26 cellular contexts compared by ENCODE assay signal in genomic region chr4:41658106-41658505, GRCh38.
DNase-seq lines count a peak whose midpoint lies in the region; ATAC-seq and TF ChIP-seq lines count a peak whose summit lies in the region.
"Had no signal": no experiment of that assay in that cellular context is flagged by ENCODE, and none has a peak within 500 bp of the region (broad histone marks: within the 10 kb centered on the region; RNA-seq: fewer than 3 reads in every experiment).

No MANE protein-coding gene starts in this region.

- no peaks in the 10 kb centered on the region for H3K27me3 ChIP-seq in skeletal muscle tissue (ENCODE audit: control insufficient read depth in 3 of 3, insufficient read depth in 3 of 3, low read length in 3 of 3)
- H3K27me3 ChIP-seq in effector memory CD4-positive, alpha-beta T cell (replicated peaks; ENCODE audit: control insufficient read depth, insufficient read depth, low read length, poor library complexity, severe bottlenecking), result no peaks in the 10 kb centered on the region
- H3K27me3 ChIP-seq: adrenal gland, colonic mucosa, MG63 had no signal

- TF ChIP-seq CTCF in VCaP (conservative IDR thresholded peaks at IDR 0.05) (no peak), mucosa of descending colon (IDR thresholded peaks at IDR 0.05) (no peak)

- ATAC-seq in mucosa of descending colon (no peak), GM21576 (IDR thresholded peaks at IDR 0.05; ENCODE audit: unreplicated experiment) (no peak)
- ATAC-seq: activated T-cell treated with anti-CD3 and anti-CD28 coated beads, Interleukin-2, amount 50 U/mL, for 4 hours; esophagus mucosa; foreskin keratinocyte; HCT116; left lobe of liver; naive thymus-derived CD4-positive, alpha-beta T cell; stimulated activated memory B cell treated with anti-CD40 and anti-IgM and Interleukin-4, amounts not matched to agents 10 μg/mL and 1 μg/mL and 100 μg/mL, for 72 hours had no signal

- peaks cover 0 to 8% (median 5%) of the 10 kb centered on the region in 3 donors for H3K36me3 ChIP-seq in skeletal muscle tissue (ENCODE audit: control insufficient read depth in 3 of 3, insufficient read depth in 3 of 3, low read length in 3 of 3)
- no peaks in the 10 kb centered on the region for H3K36me3 ChIP-seq in mucosa of descending colon (ENCODE audit: low read depth)
- H3K36me3 ChIP-seq in effector memory CD4-positive, alpha-beta T cell (ENCODE audit: control insufficient read depth, insufficient read depth, low read length), result no peaks in the 10 kb centered on the region
- H3K36me3 ChIP-seq: adrenal gland, brain microvascular endothelial cell, colonic mucosa, MG63 had no signal

- no peak overlapping the region for H3K9ac ChIP-seq in skeletal muscle tissue (ENCODE audit: low read depth in 1 of 3, low read length in 3 of 3)
- H3K9ac ChIP-seq: SK-N-SH had no signal

- intact Hi-C loops in mucosa of descending colon (cut with DNase I, micrococcal nuclease), result no loop called here

- no peaks in the 10 kb centered on the region for H3K9me3 ChIP-seq in skeletal muscle tissue (ENCODE audit: control insufficient read depth in 3 of 3, low read length in 3 of 3)
- no peaks in the 10 kb centered on the region for H3K9me3 ChIP-seq in mucosa of descending colon
- H3K9me3 ChIP-seq in effector memory CD4-positive, alpha-beta T cell (ENCODE audit: control insufficient read depth, low read length), result no peaks in the 10 kb centered on the region
- H3K9me3 ChIP-seq: adrenal gland, colonic mucosa, MG63, SK-N-SH had no signal

- peak; percentile 17 for DNase-seq in NCI-H82 (lab: John Stamatoyannopoulos, UW)
- DNase-seq in NCI-H82 treated with DMSO at 0.1 percent for 48 hours (lab: John Stamatoyannopoulos, UW; ENCODE audit: unreplicated experiment), result no peak
- DNase-seq in NCI-H2029 treated with DMSO at 0.1 percent for 48 hours (lab: John Stamatoyannopoulos, UW), result peak; percentile 34
- no peak for DNase-seq in mucosa of descending colon
- DNase-seq in effector memory CD4-positive, alpha-beta T cell, result no peak
- DNase-seq: activated CD4-positive, alpha-beta T cell treated with anti-CD3 and anti-CD28 coated beads, Interleukin-2, amount 10 ng/mL, durations not matched to agents 24 days and 14 days; activated naive CD4-positive, alpha-beta T cell; activated T-cell treated with anti-CD3 and anti-CD28 coated beads, Interleukin-2, amount 50 U/mL, for 4 hours; adrenal gland; brain microvascular endothelial cell; colonic mucosa; DND-41; foreskin keratinocyte; MG63; naive thymus-derived CD4-positive, alpha-beta T cell; NCI-H1694; NCI-H446; SK-N-SH; stimulated activated CD4-positive, alpha-beta T cell treated with anti-CD3 and anti-CD28 coated beads, Interleukin-4, amount 100 ng/mL, for 1 hour had no signal

- peak overlapping the region; percentile 80; the same call in 1 of the 2 replicates for H3K27ac ChIP-seq in VCaP
- H3K27ac ChIP-seq in skeletal muscle tissue (ENCODE audit: low read depth, low read length), result peak overlapping the region; percentile 34
- no peak overlapping the region for H3K27ac ChIP-seq in effector memory CD4-positive, alpha-beta T cell (ENCODE audit: insufficient read depth, low read length, poor library complexity, severe bottlenecking)
- H3K27ac ChIP-seq: adrenal gland, brain microvascular endothelial cell, colonic mucosa, foreskin keratinocyte had no signal

- H3K4me3 ChIP-seq in skeletal muscle tissue (ENCODE audit: low read length in 3 of 3) (no peak overlapping the region), mucosa of descending colon (no peak overlapping the region)
- H3K4me3 ChIP-seq in effector memory CD4-positive, alpha-beta T cell (ENCODE audit: insufficient read depth, low read depth, low read length, poor library complexity, severe bottlenecking), result no peak overlapping the region
- H3K4me3 ChIP-seq: adrenal gland, colonic mucosa, MG63 had no signal

- H3K4me1 ChIP-seq in skeletal muscle tissue (ENCODE audit: control insufficient read depth in 3 of 3, insufficient read depth in 3 of 3, low read length in 3 of 3), result peaks cover 22 to 30% (median 24%) of the 10 kb centered on the region in 3 donors
- no peaks in the 10 kb centered on the region for H3K4me1 ChIP-seq in mucosa of descending colon (ENCODE audit: low read depth)
- H3K4me1 ChIP-seq in effector memory CD4-positive, alpha-beta T cell (ENCODE audit: control insufficient read depth, insufficient read depth, low read length, poor library complexity, severe bottlenecking), result no peaks in the 10 kb centered on the region
- H3K4me1 ChIP-seq: adrenal gland, colonic mucosa, foreskin keratinocyte had no signal

Comparison
In these comparisons a context has a peak if more than half of its experiments do, and no peak if none do; other contexts are left out.
1. DNase-seq: peak in NCI-H82 (single experiment) and NCI-H2029 treated with DMSO at 0.1 percent for 48 hours (single experiment); none in NCI-H82 treated with DMSO at 0.1 percent for 48 hours (single experiment), mucosa of descending colon (0 of 3) and effector memory CD4-positive, alpha-beta T cell (0 of 3).